ENCODE assay signal across 20 cellular contexts in the genomic region with DNA sequence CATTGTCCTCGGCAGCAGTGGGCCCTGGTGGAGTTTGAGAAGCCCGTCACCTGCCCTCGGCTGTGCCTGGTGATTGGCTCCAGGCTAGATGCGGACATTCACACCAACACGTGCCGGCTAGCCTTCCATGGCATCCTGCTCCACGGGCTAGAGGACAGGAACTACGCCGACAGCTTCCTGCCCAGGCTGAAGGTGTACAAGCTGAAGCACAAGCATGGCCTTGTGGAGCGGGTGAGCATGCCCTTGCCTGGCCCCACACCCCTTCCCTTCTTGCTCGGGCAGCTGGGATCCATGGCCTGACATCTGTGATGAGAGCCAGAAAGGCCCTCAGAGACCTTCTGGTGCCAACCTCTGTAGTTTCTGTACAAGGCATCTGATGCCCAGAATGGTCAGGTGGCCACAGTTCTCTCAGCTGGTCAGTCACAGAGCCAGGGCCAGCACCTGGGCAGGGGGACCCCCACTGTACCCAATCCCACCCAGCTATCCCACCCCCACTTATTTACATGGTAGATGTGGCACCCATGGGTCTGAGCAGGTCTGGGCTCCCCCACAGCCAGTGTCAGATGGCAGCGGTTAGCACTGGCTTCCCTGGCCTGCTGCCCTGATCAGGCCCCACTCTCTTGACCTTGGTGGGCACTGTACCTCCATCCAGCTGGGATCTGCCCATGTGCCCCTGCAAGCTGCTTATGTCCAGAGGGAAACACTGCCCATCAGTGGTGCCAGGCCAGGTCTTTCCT.
A peak's percentile ranks its signal among the peaks of the same experiment; 100 is the strongest.
DNase-seq lines count a peak whose midpoint lies in the region; ATAC-seq and TF ChIP-seq lines count a peak whose summit lies in the region.
"Had no signal": no experiment of that assay in that cellular context is flagged by ENCODE, and none has a peak within 500 bp of the region (broad histone marks: within the 10 kb centered on the region; RNA-seq: fewer than 3 reads in every experiment).

No MANE protein-coding gene starts in this region.

- no peak overlapping the region for H3K9ac ChIP-seq in mesenchymal stem cell (ENCODE audit: low read length)

- no peak overlapping the region for H2BK15ac ChIP-seq in mesenchymal stem cell (ENCODE audit: low read depth, poor library complexity, severe bottlenecking)

- H3K36me3 Mint-ChIP-seq in stimulated activated effector memory CD8-positive, alpha-beta T cell treated with anti-CD3 and anti-CD28 coated beads, Interleukin-12 subunit alpha, Interleukin-12 subunit beta, amount 100 ng/mL, for 72 hours, result peaks cover 7% of the 10 kb centered on the region
- no peaks in the 10 kb centered on the region for H3K36me3 Mint-ChIP-seq in activated naive CD4-positive, alpha-beta T cell treated with anti-CD3 and anti-CD28 coated beads, Interleukin-2, amount 10 ng/mL, durations not matched to agents 7 days and 5 days

- H3K9me3 ChIP-seq in heart right ventricle (no peaks in the 10 kb centered on the region), right atrium auricular region (no peaks in the 10 kb centered on the region), mesenchymal stem cell (ENCODE audit: control insufficient read depth, low read length) (no peaks in the 10 kb centered on the region)

- H3K4me1 Mint-ChIP-seq in stimulated activated effector memory CD8-positive, alpha-beta T cell treated with anti-CD3 and anti-CD28 coated beads, Interleukin-12 subunit alpha, Interleukin-12 subunit beta, amount 100 ng/mL, for 72 hours, result peaks cover 13% of the 10 kb centered on the region
- H3K4me1 Mint-ChIP-seq in activated naive CD4-positive, alpha-beta T cell treated with anti-CD3 and anti-CD28 coated beads, Interleukin-2, amount 10 ng/mL, durations not matched to agents 7 days and 5 days, result no peaks in the 10 kb centered on the region
- H3K4me1 Mint-ChIP-seq: B cell had no signal

- H3K4me1 ChIP-seq in heart right ventricle (peaks cover 0 to 29% (median 11%) of the 10 kb centered on the region in 9 donors), right atrium auricular region (peaks cover 0 to 13% of the 10 kb centered on the region in 2 donors), mesenchymal stem cell (ENCODE audit: control insufficient read depth, insufficient read depth, low read depth, low read length) (peaks cover 7% of the 10 kb centered on the region)

- intact Hi-C loops in heart right ventricle (cut with DNase I), result no loop called here

- no peaks in the 10 kb centered on the region for H3K9me3 Mint-ChIP-seq in stimulated activated effector memory CD8-positive, alpha-beta T cell treated with anti-CD3 and anti-CD28 coated beads, Interleukin-12 subunit alpha, Interleukin-12 subunit beta, amount 100 ng/mL, for 72 hours
- no peaks in the 10 kb centered on the region for H3K9me3 Mint-ChIP-seq in activated naive CD4-positive, alpha-beta T cell treated with anti-CD3 and anti-CD28 coated beads, Interleukin-2, amount 10 ng/mL, durations not matched to agents 7 days and 5 days
- H3K9me3 Mint-ChIP-seq: CD4-positive, CD25-positive, alpha-beta regulatory T cell; H9; HFFc6 had no signal

- H2BK120ac ChIP-seq in mesenchymal stem cell (ENCODE audit: low read depth, low read length), result no peak overlapping the region

- 87 to 88% methylated on average over 12 of the region's 12 CpGs for WGBS in heart right ventricle, 2 donors
- 93% methylated on average over 12 of the region's 12 CpGs for WGBS in mesenchymal stem cell

- H3K27me3 Mint-ChIP-seq in activated naive CD4-positive, alpha-beta T cell treated with anti-CD3 and anti-CD28 coated beads, Interleukin-2, amount 10 ng/mL, durations not matched to agents 7 days and 5 days, result no peaks in the 10 kb centered on the region
- H3K27me3 Mint-ChIP-seq: B cell; CD4-positive, CD25-positive, alpha-beta regulatory T cell had no signal

- DNase-seq in heart right ventricle (no peak), right atrium auricular region (ENCODE audit: low spot score) (no peak), mesenchymal stem cell (no peak)
- DNase-seq in stimulated activated effector memory CD8-positive, alpha-beta T cell treated with anti-CD3 and anti-CD28 coated beads, Interleukin-12 subunit alpha, Interleukin-12 subunit beta, amount 100 ng/mL, for 72 hours (ENCODE audit: low spot score in 2 of 2), result no peak
- DNase-seq in activated T-cell treated with anti-CD3 and anti-CD28 coated beads, Interleukin-2, amount 50 U/mL, for 1 hour, result no peak
- no peak for DNase-seq in activated naive CD4-positive, alpha-beta T cell treated with anti-CD3 and anti-CD28 coated beads, Interleukin-2, amount 10 ng/mL, durations not matched to agents 7 days and 5 days
- DNase-seq: CD4-positive, CD25-positive, alpha-beta regulatory T cell; COR-L47; DND-41; H9; HFFc6; Kasumi-1; NCI-H1417; NCI-H1694 treated with DMSO at 0.1 percent for 48 hours; NCI-H446 treated with DMSO at 0.1 percent for 48 hours; NCI-H526 treated with DMSO at 0.1 percent for 48 hours; SHP77 had no signal

- H3K4me2 ChIP-seq in mesenchymal stem cell (ENCODE audit: low read length, poor library complexity, severe bottlenecking), result no peak overlapping the region

- no peak overlapping the region for H3K4me3 Mint-ChIP-seq in stimulated activated effector memory CD8-positive, alpha-beta T cell treated with anti-CD3 and anti-CD28 coated beads, Interleukin-12 subunit alpha, Interleukin-12 subunit beta, amount 100 ng/mL, for 72 hours
- no peak overlapping the region for H3K4me3 Mint-ChIP-seq in activated naive CD4-positive, alpha-beta T cell treated with anti-CD3 and anti-CD28 coated beads, Interleukin-2, amount 10 ng/mL, durations not matched to agents 7 days and 5 days
- H3K4me3 Mint-ChIP-seq: B cell; CD4-positive, CD25-positive, alpha-beta regulatory T cell; H9; HFFc6 had no signal

- no peak overlapping the region for H2AFZ ChIP-seq in mesenchymal stem cell (ENCODE audit: low read depth, low read length)

- H2BK12ac ChIP-seq in mesenchymal stem cell (ENCODE audit: low read length in 2 of 2), result peak overlapping the region in 1 of 2 experiments; percentile 61

- H4K91ac ChIP-seq in mesenchymal stem cell (ENCODE audit: low read length), result peak overlapping the region; percentile 14

- peak overlapping the region; percentile 23 for H3K27ac Mint-ChIP-seq in stimulated activated effector memory CD8-positive, alpha-beta T cell treated with anti-CD3 and anti-CD28 coated beads, Interleukin-12 subunit alpha, Interleukin-12 subunit beta, amount 100 ng/mL, for 72 hours
- H3K27ac Mint-ChIP-seq in activated naive CD4-positive, alpha-beta T cell treated with anti-CD3 and anti-CD28 coated beads, Interleukin-2, amount 10 ng/mL, durations not matched to agents 7 days and 5 days, result no peak overlapping the region
- H3K27ac Mint-ChIP-seq: B cell; CD4-positive, CD25-positive, alpha-beta regulatory T cell; H9; HFFc6 had no signal

- peaks cover 0 to 44% (median 4%) of the 10 kb centered on the region in 9 donors for H3K36me3 ChIP-seq in heart right ventricle
- peaks cover 11% of the 10 kb centered on the region for H3K36me3 ChIP-seq in right atrium auricular region
- peaks cover 5 to 18% of the 10 kb centered on the region in 2 experiments for H3K36me3 ChIP-seq in mesenchymal stem cell (ENCODE audit: control insufficient read depth in 1 of 2, insufficient read depth in 2 of 2, low read depth in 1 of 2, low read length in 2 of 2)

- H3K27me3 ChIP-seq in heart right ventricle, result no peaks in the 10 kb centered on the region
- H3K27me3 ChIP-seq in right atrium auricular region, result no peaks in the 10 kb centered on the region
- no peaks in the 10 kb centered on the region for H3K27me3 ChIP-seq in mesenchymal stem cell (ENCODE audit: control insufficient read depth in 1 of 2, insufficient read depth in 1 of 2, low read length in 2 of 2)

- H3K4me3 ChIP-seq in heart right ventricle (no peak overlapping the region), right atrium auricular region (no peak overlapping the region), mesenchymal stem cell (ENCODE audit: insufficient read depth in 1 of 2, low read depth in 1 of 2, low read length in 2 of 2) (peak overlapping the region in 1 of 2 experiments; percentile 1)
- H3K4me3 ChIP-seq: GM12878 had no signal

- H3K79me1 ChIP-seq in mesenchymal stem cell (replicated peaks; ENCODE audit: low read length, poor library complexity, severe bottlenecking), result no peaks in the 10 kb centered on the region

- peak overlapping the region in 1 of 2 experiments; percentile 1 for H3K18ac ChIP-seq in mesenchymal stem cell (ENCODE audit: low read depth in 1 of 2, low read length in 2 of 2)

- ATAC-seq in heart right ventricle, result peak in 5 of 8 donors; percentile 4 to 63 (median 58)
- ATAC-seq in stimulated activated effector memory CD8-positive, alpha-beta T cell treated with anti-CD3 and anti-CD28 coated beads, Interleukin-12 subunit alpha, Interleukin-12 subunit beta, amount 100 ng/mL, for 72 hours, result no peak
- ATAC-seq: GM12878 had no signal

- no peak overlapping the region for H2AK5ac ChIP-seq in mesenchymal stem cell (ENCODE audit: low read length, severe bottlenecking)

- no peak overlapping the region for H3K4ac ChIP-seq in mesenchymal stem cell (ENCODE audit: low read depth in 1 of 2, low read length in 2 of 2)

- H3K23ac ChIP-seq in mesenchymal stem cell (ENCODE audit: low read length in 2 of 2), result no peak overlapping the region

- H3K27ac ChIP-seq in heart right ventricle (no peak overlapping the region), right atrium auricular region (no peak overlapping the region), VCaP (peak overlapping the region; percentile 99), mesenchymal stem cell (ENCODE audit: low read length, poor library complexity, severe bottlenecking) (no peak overlapping the region)

- no peak overlapping the region for H2BK5ac ChIP-seq in mesenchymal stem cell (ENCODE audit: low read depth, low read length, poor library complexity, severe bottlenecking)

- no peak overlapping the region for H4K8ac ChIP-seq in mesenchymal stem cell (ENCODE audit: low read length)

- H3K14ac ChIP-seq in mesenchymal stem cell (ENCODE audit: low read length in 2 of 2), result peak overlapping the region in 1 of 2 experiments; percentile 47

- TF ChIP-seq CTCF in heart right ventricle (IDR thresholded peaks at IDR 0.05), result no peak
- no peak for TF ChIP-seq CTCF in right atrium auricular region (IDR thresholded peaks at IDR 0.05)
- no peak for TF ChIP-seq CTCF in VCaP (conservative IDR thresholded peaks at IDR 0.05)

- CTCF ChIA-PET in activated naive CD4-positive, alpha-beta T cell treated with anti-CD3 and anti-CD28 coated beads, Interleukin-2, amount 10 ng/mL, durations not matched to agents 7 days and 5 days (lab: Charles Lee), result no interaction called here
